14 cellular contexts compared by ENCODE assay signal in genomic region chr7:74535951-74536356, GRCh38.
DNase-seq lines count a peak whose midpoint lies in the region; ATAC-seq, FAIRE-seq and TF ChIP-seq lines count a peak whose summit lies in the region.
"Had no signal": no experiment of that assay in that cellular context is flagged by ENCODE, and none has a peak within 500 bp of the region (broad histone marks: within the 10 kb centered on the region; RNA-seq: fewer than 3 reads in every experiment).

No MANE protein-coding gene starts in this region.

- H3K9me3 ChIP-seq in HCT116 (ENCODE audit: control insufficient read depth in 1 of 2, insufficient read depth in 1 of 2, low read depth in 1 of 2, low read length in 2 of 2) (no peaks in the 10 kb centered on the region), K562 (replicated peaks; ENCODE audit: control insufficient read depth, insufficient read depth, low read depth, low read length) (no peaks in the 10 kb centered on the region), right atrium auricular region (no peaks in the 10 kb centered on the region), osteoblast (ENCODE audit: low read depth, low read length) (no peaks in the 10 kb centered on the region), neural progenitor cell (ENCODE audit: low read depth) (no peaks in the 10 kb centered on the region)
- H3K9me3 ChIP-seq: A549 had no signal

- H3K4me1 Mint-ChIP-seq in neural progenitor cell, result no peaks in the 10 kb centered on the region

- H3K36me3 ChIP-seq in HCT116 (ENCODE audit: control insufficient read depth in 1 of 2, insufficient read depth in 2 of 2, low read length in 2 of 2), result peaks cover 0 to 3% of the 10 kb centered on the region in 2 experiments; a peak in 2 of 4 replicates
- H3K36me3 ChIP-seq in K562 (ENCODE audit: control insufficient read depth, insufficient read depth, low read length), result peaks cover 34% of the 10 kb centered on the region; the same call in 2 of the 3 replicates
- H3K36me3 ChIP-seq in right atrium auricular region, result peaks cover 34% of the 10 kb centered on the region
- peaks cover 50% of the 10 kb centered on the region for H3K36me3 ChIP-seq in osteoblast (ENCODE audit: insufficient read depth, low read length)
- H3K36me3 ChIP-seq in neural progenitor cell, result no peaks in the 10 kb centered on the region

- DNase-seq in HCT116 (ENCODE audit: low read depth, low spot score), result no peak
- no peak for DNase-seq in K562 (ENCODE audit: extremely low read depth in 1 of 4, low spot score in 3 of 4)
- DNase-seq in right atrium auricular region (ENCODE audit: low spot score), result no peak
- peak; percentile 58 for DNase-seq in osteoblast (ENCODE audit: insufficient read length, low spot score, missing footprints)
- no peak for DNase-seq in neural progenitor cell (ENCODE audit: low spot score)
- DNase-seq: MM.1S, NCI-H1417, NCI-H1930, NCI-H82 had no signal

- H3K4me3 Mint-ChIP-seq in neural progenitor cell, result no peak overlapping the region

- WGBS in K562 (ENCODE audit: insufficient coverage, low coverage, missing lambda C conversion rate), result 74% methylated on average over 13 of the region's 13 CpGs

- POLR2A ChIA-PET in HCT116 (lab: Charles Lee) (no interaction called here), K562 (lab: Yijun Ruan, JAX) (no interaction called here)

- H4K20me1 ChIP-seq in HCT116 (ENCODE audit: insufficient read depth), result no peaks in the 10 kb centered on the region
- no peaks in the 10 kb centered on the region for H4K20me1 ChIP-seq in K562 (replicated peaks; ENCODE audit: control insufficient read depth, insufficient read depth, low read length)
- H4K20me1 ChIP-seq in osteoblast (ENCODE audit: insufficient read depth, low read length), result no peaks in the 10 kb centered on the region
- no peaks in the 10 kb centered on the region for H4K20me1 ChIP-seq in neural progenitor cell (ENCODE audit: low read depth)

- no peak overlapping the region for H3K9ac ChIP-seq in HCT116 (ENCODE audit: low read length)
- H3K9ac ChIP-seq in K562 (ENCODE audit: insufficient read depth in 1 of 2, low read depth in 2 of 2, low read length in 2 of 2), result peak overlapping the region in 1 of 2 experiments; percentile 71; a peak in 1 of 4 replicates
- H3K9ac ChIP-seq in neural progenitor cell, result no peak overlapping the region

- no peak for TF ChIP-seq RAD21 in HCT116 (IDR thresholded peaks at IDR 0.05; ENCODE audit: low read depth)
- no peak for TF ChIP-seq RAD21 in K562 (CRISPR knock-in tag; conservative IDR thresholded peaks at IDR 0.05 in 1 of 2, IDR thresholded peaks at IDR 0.05 in 1 of 2)

- H3K9me3 Mint-ChIP-seq in neural progenitor cell, result no peaks in the 10 kb centered on the region

- ATAC-seq in HCT116 (0 out of 2 replicates have a peak, but pooled peaks have one; percentile 17), K562 (peak; percentile 38; the same call in 2 of the 3 replicates), GM21381 (IDR thresholded peaks at IDR 0.05; ENCODE audit: unreplicated experiment) (no peak), HG02763 (IDR thresholded peaks at IDR 0.05; ENCODE audit: unreplicated experiment) (no peak), GM18498 (IDR thresholded peaks at IDR 0.05; ENCODE audit: unreplicated experiment) (no peak)

- TF ChIP-seq CTCF in HCT116 (IDR thresholded peaks at IDR 0.05 in 2 of 3, conservative IDR thresholded peaks at IDR 0.05 in 1 of 3; ENCODE audit: borderline replicate concordance in 1 of 3, insufficient read depth in 1 of 3, low read depth in 2 of 3, low read length in 2 of 3) (no peak), K562 (IDR thresholded peaks at IDR 0.05 in 2 of 3, conservative IDR thresholded peaks at IDR 0.05 in 1 of 3; ENCODE audit: insufficient read depth in 2 of 3, low read depth in 1 of 3, low read length in 3 of 3) (no peak), right atrium auricular region (IDR thresholded peaks at IDR 0.05) (no peak), osteoblast (IDR thresholded peaks at IDR 0.05; ENCODE audit: extremely low read depth, low read depth, low read length) (no peak), neural progenitor cell (IDR thresholded peaks at IDR 0.05) (no peak)

- no peak for FAIRE-seq in K562 (lab: Jason Lieb, UNC)
- FAIRE-seq: A549 had no signal

- H3K27me3 Mint-ChIP-seq in neural progenitor cell (ENCODE audit: insufficient read depth, low read depth), result peaks cover 8% of the 10 kb centered on the region

- H3K36me3 Mint-ChIP-seq in neural progenitor cell, result peaks cover 17% of the 10 kb centered on the region

- H2AFZ ChIP-seq in HCT116 (ENCODE audit: low read depth, low read length, poor library complexity, severe bottlenecking) (no peak overlapping the region), K562 (ENCODE audit: low read depth, low read length) (no peak overlapping the region), osteoblast (ENCODE audit: low read length) (no peak overlapping the region), neural progenitor cell (replicated peaks) (no peak overlapping the region)

- H3K27ac Mint-ChIP-seq in neural progenitor cell, result no peak overlapping the region

- CTCF ChIA-PET in HCT116 (lab: Charles Lee) (no interaction called here), K562 (lab: Yijun Ruan, JAX; ENCODE audit: low intra/inter-chr PET ratio) (no interaction called here)

- no peaks in the 10 kb centered on the region for H3K9me1 ChIP-seq in K562 (ENCODE audit: control insufficient read depth, insufficient read depth, low read length)

- H3K27me3 ChIP-seq in HCT116 (ENCODE audit: insufficient read depth, low read length) (no peaks in the 10 kb centered on the region), K562 (ENCODE audit: control insufficient read depth in 2 of 2, insufficient read depth in 2 of 2, low read length in 2 of 2) (no peaks in the 10 kb centered on the region), right atrium auricular region (no peaks in the 10 kb centered on the region), osteoblast (ENCODE audit: insufficient read depth, low read length) (no peaks in the 10 kb centered on the region), neural progenitor cell (no peaks in the 10 kb centered on the region)

- TF ChIP-seq POLR2A in HCT116 (IDR thresholded peaks at IDR 0.05; ENCODE audit: borderline replicate concordance, extremely low read depth, insufficient read depth, insufficient read length) (no peak), K562 (conservative IDR thresholded peaks at IDR 0.05) (no peak)

- BruUV-seq in HCT116 (replicated peaks; lab: Mats Ljungman, UMichigan), result no TSS peak
- no TSS peak for BruUV-seq in K562 (replicated peaks; lab: Mats Ljungman, UMichigan)

- H3K4me2 ChIP-seq in HCT116 (ENCODE audit: low read length) (no peak overlapping the region), K562 (ENCODE audit: insufficient read depth, low read length) (no peak overlapping the region), osteoblast (ENCODE audit: insufficient read depth, low read length) (no peak overlapping the region), neural progenitor cell (no peak overlapping the region)
- H3K4me2 ChIP-seq: A549 had no signal

- H3F3A ChIP-seq in neural progenitor cell (ENCODE audit: low read depth), result no peaks in the 10 kb centered on the region

- no peak for TF ChIP-seq EP300 in K562 (IDR thresholded peaks at IDR 0.05; ENCODE audit: low read length)

- intact Hi-C loops in HCT116 (cut with micrococcal nuclease), result no loop called here
- intact Hi-C loops in K562 (cut with micrococcal nuclease), result no loop called here

- no peaks in the 10 kb centered on the region for H3K79me2 ChIP-seq in HCT116 (ENCODE audit: insufficient read depth, low read length)
- no peaks in the 10 kb centered on the region for H3K79me2 ChIP-seq in K562 (ENCODE audit: control insufficient read depth, insufficient read depth, low read length)
- H3K79me2 ChIP-seq in osteoblast (ENCODE audit: insufficient read depth, low read length), result no peaks in the 10 kb centered on the region
- H3K79me2 ChIP-seq in neural progenitor cell (ENCODE audit: low read depth), result no peaks in the 10 kb centered on the region

- H3K4me3 ChIP-seq in HCT116 (replicated peaks in 1 of 2; ENCODE audit: low read depth in 1 of 2, low read length in 2 of 2) (no peak overlapping the region), K562 (no peak overlapping the region), right atrium auricular region (no peak overlapping the region), osteoblast (ENCODE audit: insufficient read depth, low read length) (no peak overlapping the region), neural progenitor cell (no peak overlapping the region)
- H3K4me3 ChIP-seq: A549 had no signal

- H3K4me1 ChIP-seq in HCT116 (ENCODE audit: control insufficient read depth in 1 of 2, insufficient read depth in 2 of 2, low read length in 2 of 2) (no peaks in the 10 kb centered on the region), K562 (replicated peaks in 1 of 2; ENCODE audit: control insufficient read depth in 2 of 2, insufficient read depth in 2 of 2, low read length in 2 of 2) (peaks cover 0 to 10% of the 10 kb centered on the region in 2 experiments; a peak in 1 of 5 replicates), right atrium auricular region (peaks cover 0 to 16% of the 10 kb centered on the region in 2 donors), osteoblast (ENCODE audit: insufficient read depth, low read length) (no peaks in the 10 kb centered on the region), neural progenitor cell (no peaks in the 10 kb centered on the region)
- H3K4me1 ChIP-seq: A549 had no signal

- no peaks in the 10 kb centered on the region for H3K9me2 ChIP-seq in HCT116 (ENCODE audit: insufficient read depth)

- in situ Hi-C loops in K562 (cut with MboI), result no loop called here

- RAD21 ChIA-PET in HCT116 (lab: Charles Lee; ENCODE audit: low non-redundant PET in 1 of 2, low total read pairs in 2 of 2, uncharacterized antibody in 2 of 2, unreplicated experiment in 2 of 2), result no interaction called here

- H3K27ac ChIP-seq in HCT116 (ENCODE audit: low read depth, low read length) (no peak overlapping the region), K562 (ENCODE audit: extremely low read depth, low read depth, low read length) (no peak overlapping the region), right atrium auricular region (peak overlapping the region; percentile 80 to 91), osteoblast (ENCODE audit: low read depth, low read length) (no peak overlapping the region), neural progenitor cell (no peak overlapping the region)
- H3K27ac ChIP-seq: C4-2B had no signal

TF ChIP-seq in HCT116, 20 proteins besides CTCF, POLR2A, EP300 and RAD21 (continues in another document):
- TF ChIP-seq ZFX (IDR thresholded peaks at IDR 0.05), result no peak
- no peak for TF ChIP-seq TCF7L2 (IDR thresholded peaks at IDR 0.05; ENCODE audit: borderline replicate concordance, extremely low read depth, insufficient read depth, insufficient read length)
- TF ChIP-seq ELF1 (IDR thresholded peaks at IDR 0.05; ENCODE audit: borderline replicate concordance, low read depth), result no peak
- TF ChIP-seq EGR1 (IDR thresholded peaks at IDR 0.05; ENCODE audit: low read depth), result no peak

TF ChIP-seq in K562, 482 proteins besides CTCF, POLR2A, EP300 and RAD21 (continues in another document):
- TF ChIP-seq SOX6 (IDR thresholded peaks at IDR 0.05) (no peak), CAMTA2 (CRISPR knock-in tag; conservative IDR thresholded peaks at IDR 0.05) (no peak)

Comparison
In these comparisons a context has a peak if more than half of its experiments do, and no peak if none do; other contexts are left out.
1. ATAC-seq: peak in HCT116 (single experiment) and K562 (single experiment); none in GM21381 (single experiment), HG02763 (single experiment) and GM18498 (single experiment).
2. H3K27ac ChIP-seq: peak in right atrium auricular region (2 of 2); none in HCT116 (single experiment), K562 (single experiment), osteoblast (single experiment) and neural progenitor cell (single experiment).